11 cellular contexts compared by ENCODE assay signal in the genomic region with DNA sequence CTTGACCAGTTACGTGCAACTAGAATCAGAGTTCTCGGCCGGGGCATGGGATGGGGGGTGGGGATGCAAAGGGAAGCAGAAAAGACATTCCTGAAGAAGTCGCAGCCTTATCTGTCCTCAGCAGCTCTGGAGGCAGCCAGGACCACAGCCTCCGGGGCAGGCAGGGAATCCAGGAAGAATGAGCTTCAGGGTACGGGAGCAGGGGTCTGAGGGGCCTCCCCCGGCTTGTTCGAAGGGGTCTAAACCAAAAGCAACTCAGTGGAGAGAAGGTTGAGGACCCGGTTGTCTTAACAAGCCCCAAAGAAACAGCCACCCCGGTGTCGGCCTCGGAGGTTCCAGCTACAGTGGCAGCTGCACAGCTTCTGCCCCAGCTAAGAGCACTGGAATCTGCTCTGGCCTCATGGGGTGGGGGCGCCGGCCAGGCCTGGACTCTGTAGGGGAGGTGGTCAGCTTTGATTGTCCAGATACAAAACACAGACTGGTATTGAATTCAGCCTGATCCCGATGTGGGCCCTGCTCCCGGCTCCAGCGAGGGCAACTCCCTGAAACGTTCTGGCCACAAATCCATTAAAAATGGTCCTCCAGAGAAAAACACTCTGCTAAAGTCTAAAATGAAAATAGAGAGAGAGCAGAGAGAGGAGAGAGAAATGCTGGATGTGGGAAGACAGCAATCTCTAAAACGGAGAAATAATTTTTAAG. TPM values are rescaled to one million over a fixed set of nuclear protein-coding genes. Genes with fewer than 3 reads are reported as not detected.
DNase-seq lines count a peak whose midpoint lies in the region; ATAC-seq and TF ChIP-seq lines count a peak whose summit lies in the region.
"Had no signal": no experiment of that assay in that cellular context is flagged by ENCODE, and none has a peak within 500 bp of the region (broad histone marks: within the 10 kb centered on the region; RNA-seq: fewer than 3 reads in every experiment).

No MANE protein-coding gene starts in this region.

- H3K27me3 ChIP-seq in Loucy (ENCODE audit: insufficient read depth, low read length, poor library complexity, severe bottlenecking) (no peaks in the 10 kb centered on the region), mesenchymal stem cell (ENCODE audit: control insufficient read depth in 1 of 2, insufficient read depth in 1 of 2, low read length in 2 of 2) (peaks cover 0 to 4% of the 10 kb centered on the region in 2 experiments), subcutaneous abdominal adipose tissue (ENCODE audit: control insufficient read depth in 5 of 5, insufficient read depth in 4 of 5, low read length in 5 of 5) (no peaks in the 10 kb centered on the region)

- H3K9ac ChIP-seq in Loucy (ENCODE audit: low read depth, low read length, poor library complexity, severe bottlenecking) = peak overlapping the region; percentile 95
- peak overlapping the region; percentile 95 for H3K9ac ChIP-seq in mesenchymal stem cell (ENCODE audit: low read length)
- peak overlapping the region; percentile 31 to 81 (median 69) for H3K9ac ChIP-seq in subcutaneous abdominal adipose tissue (ENCODE audit: low read length in 5 of 5)

- H2BK120ac ChIP-seq in mesenchymal stem cell (ENCODE audit: low read depth, low read length) = peak overlapping the region; percentile 90

- H3K79me2 ChIP-seq in Loucy (ENCODE audit: insufficient read depth, low read length) = peaks cover 100% of the 10 kb centered on the region

- H2BK12ac ChIP-seq in mesenchymal stem cell (ENCODE audit: low read length in 2 of 2) = peak overlapping the region; percentile 59 to 72

- H2AK5ac ChIP-seq in mesenchymal stem cell (ENCODE audit: low read length, severe bottlenecking) = peak overlapping the region; percentile 67

- peak overlapping the region; percentile 20 to 81 for H3K23ac ChIP-seq in mesenchymal stem cell (ENCODE audit: low read length in 2 of 2)

- peaks cover 4% of the 10 kb centered on the region for H3K79me1 ChIP-seq in mesenchymal stem cell (replicated peaks; ENCODE audit: low read length, poor library complexity, severe bottlenecking)

- H3K4ac ChIP-seq in mesenchymal stem cell (ENCODE audit: low read depth in 1 of 2, low read length in 2 of 2) = peak overlapping the region; percentile 89 to 93

- peak overlapping the region in 1 of 2 donors; percentile 57 for H3K27ac ChIP-seq in coronary artery
- H3K27ac ChIP-seq in mesenchymal stem cell (ENCODE audit: low read length, poor library complexity, severe bottlenecking) = peak overlapping the region; percentile 44
- H3K27ac ChIP-seq in subcutaneous abdominal adipose tissue (ENCODE audit: low read depth, low read length) = peak overlapping the region; percentile 91

- H3K36me3 ChIP-seq in Loucy (ENCODE audit: insufficient read depth, low read length) (peaks cover 87% of the 10 kb centered on the region), mesenchymal stem cell (ENCODE audit: control insufficient read depth in 1 of 2, insufficient read depth in 2 of 2, low read depth in 1 of 2, low read length in 2 of 2) (peaks cover 9 to 15% of the 10 kb centered on the region in 2 experiments), subcutaneous abdominal adipose tissue (ENCODE audit: control insufficient read depth in 5 of 5, insufficient read depth in 5 of 5, low read length in 5 of 5) (peaks cover 0 to 6% (median 0%) of the 10 kb centered on the region in 5 donors)

- H3K9me2 ChIP-seq in Loucy (replicated peaks; ENCODE audit: low read depth, low read length) = no peaks in the 10 kb centered on the region

- H4K91ac ChIP-seq in mesenchymal stem cell (ENCODE audit: low read length) = peak overlapping the region; percentile 92

- H4K20me1 ChIP-seq in Loucy (ENCODE audit: insufficient read depth, low read length, poor library complexity, severe bottlenecking) = peaks cover 81% of the 10 kb centered on the region

- WGBS in mesenchymal stem cell = under 1% methylated on average over 15 of the region's 19 CpGs

- H3K4me2 ChIP-seq in Loucy (ENCODE audit: low read depth, low read length, poor library complexity, severe bottlenecking) = peak overlapping the region; percentile 98
- peak overlapping the region; percentile 51 for H3K4me2 ChIP-seq in mesenchymal stem cell (ENCODE audit: low read length, poor library complexity, severe bottlenecking)

- peak overlapping the region; percentile 96 for H4K8ac ChIP-seq in mesenchymal stem cell (ENCODE audit: low read length)

- peak overlapping the region; percentile 98 for H3K18ac ChIP-seq in mesenchymal stem cell (ENCODE audit: low read depth in 1 of 2, low read length in 2 of 2)

- peaks cover 3% of the 10 kb centered on the region; the same call in 1 of the 2 replicates for H3F3A ChIP-seq in Loucy (ENCODE audit: low read depth)

- TF ChIP-seq CTCF in Loucy (conservative IDR thresholded peaks at IDR 0.05; ENCODE audit: low read length) (no peak), coronary artery (IDR thresholded peaks at IDR 0.05) (no peak)

- ATAC-seq in GM19463 (IDR thresholded peaks at IDR 0.05; ENCODE audit: unreplicated experiment) (no peak), HG03520 (IDR thresholded peaks at IDR 0.05; ENCODE audit: unreplicated experiment) (no peak)

- peaks cover 98% of the 10 kb centered on the region for H3K4me1 ChIP-seq in Loucy (ENCODE audit: insufficient read depth, low read length, poor library complexity, severe bottlenecking)
- peaks cover 29% of the 10 kb centered on the region for H3K4me1 ChIP-seq in mesenchymal stem cell (ENCODE audit: control insufficient read depth, insufficient read depth, low read depth, low read length)
- H3K4me1 ChIP-seq in subcutaneous abdominal adipose tissue (ENCODE audit: control insufficient read depth in 5 of 5, insufficient read depth in 5 of 5, low read length in 5 of 5) = peaks cover 10 to 93% (median 86%) of the 10 kb centered on the region in 5 donors

- H3K4me3 ChIP-seq in Loucy (ENCODE audit: low read length, poor library complexity, severe bottlenecking) (peak overlapping the region; percentile 89), coronary artery (peak overlapping the region; percentile 9), mesenchymal stem cell (ENCODE audit: insufficient read depth in 1 of 2, low read depth in 1 of 2, low read length in 2 of 2) (peak overlapping the region in 1 of 2 experiments; percentile 76), subcutaneous abdominal adipose tissue (ENCODE audit: low read depth in 1 of 5, low read length in 5 of 5) (peak overlapping the region; percentile 1 to 53 (median 41))

- H3K9me3 ChIP-seq in Loucy (ENCODE audit: insufficient read depth, low read depth, low read length) (no peaks in the 10 kb centered on the region), mesenchymal stem cell (ENCODE audit: control insufficient read depth, low read length) (no peaks in the 10 kb centered on the region), subcutaneous abdominal adipose tissue (ENCODE audit: control insufficient read depth in 5 of 5, low read length in 5 of 5) (no peaks in the 10 kb centered on the region)

- H2BK15ac ChIP-seq in mesenchymal stem cell (ENCODE audit: low read depth, poor library complexity, severe bottlenecking) = peak overlapping the region; percentile 94

- H2AFZ ChIP-seq in Loucy (ENCODE audit: low read length) (no peak overlapping the region), mesenchymal stem cell (ENCODE audit: low read depth, low read length) (no peak overlapping the region)

- H3K14ac ChIP-seq in mesenchymal stem cell (ENCODE audit: low read length in 2 of 2) = peak overlapping the region in 1 of 2 experiments; percentile 94

- DNase-seq in coronary artery (ENCODE audit: low spot score) (no peak), mesenchymal stem cell (peak; percentile 79), SW 1271 (lab: John Stamatoyannopoulos, UW) (no peak), mesenteric fat pad (ENCODE audit: low spot score) (no peak)
- DNase-seq: head of caudate nucleus, MM.1S had no signal

- no peak overlapping the region for H2BK5ac ChIP-seq in mesenchymal stem cell (ENCODE audit: low read depth, low read length, poor library complexity, severe bottlenecking)

RNA-seq across cellular contexts. Expression of a gene that starts 7.7 kb away (rescaled TPM):
- polyA plus RNA-seq in mesenchymal stem cell (2013, experiment 1 of 2) = 5.9 TPM
- 5.9 TPM for polyA plus RNA-seq in mesenchymal stem cell (2013, experiment 2 of 2)
- total RNA-seq in mesenteric fat pad = 5.7 TPM

RNA-seq across cellular contexts. Expression of a gene that starts 19.6 kb away (rescaled TPM):
- polyA plus RNA-seq in mesenchymal stem cell (2013, experiment 1 of 2) = 39.4 TPM
- 35.7 TPM for polyA plus RNA-seq in mesenchymal stem cell (2013, experiment 2 of 2)
- total RNA-seq in mesenteric fat pad = 12.6 TPM

RNA-seq across cellular contexts. Expression of a gene that starts 23.1 kb away (rescaled TPM):
- 15.0 TPM for polyA plus RNA-seq in mesenchymal stem cell (2013, experiment 1 of 2)
- polyA plus RNA-seq in mesenchymal stem cell (2013, experiment 2 of 2) = 14.1 TPM
- 2.0 TPM for total RNA-seq in mesenteric fat pad
- total RNA-seq: activated CD8-positive, alpha-beta memory T cell treated with anti-CD3 and anti-CD28 coated beads for 36 hours had no signal

RNA-seq across cellular contexts. Expression of a gene that starts 25.6 kb away (rescaled TPM):
- 51.3 TPM for polyA plus RNA-seq in mesenchymal stem cell (2013, experiment 1 of 2)
- 53.0 TPM for polyA plus RNA-seq in mesenchymal stem cell (2013, experiment 2 of 2)
- total RNA-seq in mesenteric fat pad = 19.3 TPM

RNA-seq across cellular contexts. Expression of a gene that starts 34.3 kb away (rescaled TPM):
- polyA plus RNA-seq in mesenchymal stem cell (2013, experiment 1 of 2) = 37.1 TPM
- polyA plus RNA-seq in mesenchymal stem cell (2013, experiment 2 of 2) = 35.9 TPM
- total RNA-seq in mesenteric fat pad = 8.9 TPM
